In genomic region chrX:135520022-135520552, GRCh38 we compare ENCODE assay signal across 8 cellular contexts. TPM values are rescaled to one million over a fixed set of nuclear protein-coding genes. Genes with fewer than 3 reads are reported as not detected.
DNase-seq lines count a peak whose midpoint lies in the region; ATAC-seq and TF ChIP-seq lines count a peak whose summit lies in the region.

No MANE protein-coding gene starts in this region.

- no peak for DNase-seq in Caco-2
- no peak for DNase-seq in body of pancreas
- DNase-seq in mesenchymal stem cell = peak; percentile 67
- DNase-seq in cortex of kidney (lab: John Stamatoyannopoulos, UW) = no peak
- no peak for DNase-seq in NK-92 treated with Interleukin-12 subunit alpha and Interleukin-12 subunit beta, amount 100 ng/mL, for 24 hours (lab: John Stamatoyannopoulos, UW)
- no peak for DNase-seq in stimulated activated CD4-positive, alpha-beta T cell treated with anti-CD3 and anti-CD28 coated beads, Interleukin-4, amount 100 ng/mL, for 24 hours
- no peak for DNase-seq in effector CD8-positive, alpha-beta T cell (lab: John Stamatoyannopoulos, UW)

- BruUV-seq in Caco-2 (replicated peaks; lab: Mats Ljungman, UMichigan) = no TSS peak

- peaks cover 7% of the 10 kb centered on the region for H3K4me1 Mint-ChIP-seq in Caco-2 (ENCODE audit: low read depth, unreplicated experiment)

- no peak for TF ChIP-seq CTCF in Caco-2 (IDR thresholded peaks at IDR 0.05; ENCODE audit: insufficient read depth in 1 of 2, low read depth in 1 of 2, low read length in 1 of 2, severe bottlenecking in 1 of 2, unreplicated experiment in 1 of 2)
- no peak for TF ChIP-seq CTCF in body of pancreas (IDR thresholded peaks at IDR 0.05)

- H3K9me3 Mint-ChIP-seq in Caco-2 (ENCODE audit: unreplicated experiment) = no peaks in the 10 kb centered on the region

- peak overlapping the region; percentile 83 to 93 (median 86) for H3K27ac ChIP-seq in body of pancreas
- peak overlapping the region; percentile 93 for H3K27ac ChIP-seq in mesenchymal stem cell (ENCODE audit: low read length, poor library complexity, severe bottlenecking)

- H3K27ac Mint-ChIP-seq in Caco-2 (ENCODE audit: unreplicated experiment) = peak overlapping the region; percentile 70

- peak; percentile 4 for ATAC-seq in HG03045 (IDR thresholded peaks at IDR 0.05; ENCODE audit: unreplicated experiment)
- ATAC-seq in body of pancreas = no peak

- H3K14ac ChIP-seq in mesenchymal stem cell (ENCODE audit: low read length in 2 of 2) = no peak overlapping the region

- no peaks in the 10 kb centered on the region for H3K79me1 ChIP-seq in mesenchymal stem cell (replicated peaks; ENCODE audit: low read length, poor library complexity, severe bottlenecking)

- H3K27me3 Mint-ChIP-seq in Caco-2 (ENCODE audit: insufficient read depth, unreplicated experiment) = peaks cover 10% of the 10 kb centered on the region

- no peak overlapping the region for H4K91ac ChIP-seq in mesenchymal stem cell (ENCODE audit: low read length)

- H3K4ac ChIP-seq in mesenchymal stem cell (ENCODE audit: low read depth in 1 of 2, low read length in 2 of 2) = peak overlapping the region in 1 of 2 experiments; percentile 41

- no peak overlapping the region for H3K23ac ChIP-seq in mesenchymal stem cell (ENCODE audit: low read length in 2 of 2)

- peak overlapping the region; percentile 50 for H3K4me2 ChIP-seq in mesenchymal stem cell (ENCODE audit: low read length, poor library complexity, severe bottlenecking)

- H2BK12ac ChIP-seq in mesenchymal stem cell (ENCODE audit: low read length in 2 of 2) = no peak overlapping the region

- H2AFZ ChIP-seq in mesenchymal stem cell (ENCODE audit: low read depth, low read length) = no peak overlapping the region

- H3K4me1 ChIP-seq in Caco-2 (no peaks in the 10 kb centered on the region), body of pancreas (no peaks in the 10 kb centered on the region), mesenchymal stem cell (ENCODE audit: control insufficient read depth, insufficient read depth, low read depth, low read length) (peaks cover 1% of the 10 kb centered on the region)

- WGBS in body of pancreas, 2 donors = 1% methylated on average over 7 to 12 of the region's 12 CpGs
- 2% methylated on average over 9 of the region's 12 CpGs for WGBS in mesenchymal stem cell

- H4K8ac ChIP-seq in mesenchymal stem cell (ENCODE audit: low read length) = no peak overlapping the region

- no peak overlapping the region for H2AK5ac ChIP-seq in mesenchymal stem cell (ENCODE audit: low read length, severe bottlenecking)

- H2BK5ac ChIP-seq in mesenchymal stem cell (ENCODE audit: low read depth, low read length, poor library complexity, severe bottlenecking) = no peak overlapping the region

- H3K36me3 ChIP-seq in Caco-2 (ENCODE audit: control insufficient read depth, insufficient read depth, low read length) (no peaks in the 10 kb centered on the region), body of pancreas (replicated peaks in 1 of 2; ENCODE audit: insufficient read depth in 1 of 2, low read depth in 2 of 2) (no peaks in the 10 kb centered on the region), mesenchymal stem cell (ENCODE audit: control insufficient read depth in 1 of 2, insufficient read depth in 2 of 2, low read depth in 1 of 2, low read length in 2 of 2) (no peaks in the 10 kb centered on the region)

- H3K18ac ChIP-seq in mesenchymal stem cell (ENCODE audit: low read depth in 1 of 2, low read length in 2 of 2) = no peak overlapping the region

- no peak for TF ChIP-seq POLR2A in body of pancreas (IDR thresholded peaks at IDR 0.05)

- H3K27me3 ChIP-seq in Caco-2 (replicated peaks; ENCODE audit: control insufficient read depth, insufficient read depth, low read length) (no peaks in the 10 kb centered on the region), body of pancreas (no peaks in the 10 kb centered on the region), mesenchymal stem cell (ENCODE audit: control insufficient read depth in 1 of 2, insufficient read depth in 1 of 2, low read length in 2 of 2) (no peaks in the 10 kb centered on the region)

- no peaks in the 10 kb centered on the region for H3K9me3 ChIP-seq in Caco-2
- H3K9me3 ChIP-seq in body of pancreas = no peaks in the 10 kb centered on the region
- H3K9me3 ChIP-seq in mesenchymal stem cell (ENCODE audit: control insufficient read depth, low read length) = no peaks in the 10 kb centered on the region

- peak overlapping the region; percentile 79 for H3K4me3 Mint-ChIP-seq in Caco-2 (ENCODE audit: unreplicated experiment)

- H3K9ac ChIP-seq in mesenchymal stem cell (ENCODE audit: low read length) = peak overlapping the region; percentile 88

- POLR2A ChIA-PET in Caco-2 (lab: Charles Lee) = no interaction called here

- no peaks in the 10 kb centered on the region for H3K36me3 Mint-ChIP-seq in Caco-2 (ENCODE audit: insufficient read depth, unreplicated experiment)

- H2BK120ac ChIP-seq in mesenchymal stem cell (ENCODE audit: low read depth, low read length) = no peak overlapping the region

- no peak overlapping the region for H2BK15ac ChIP-seq in mesenchymal stem cell (ENCODE audit: low read depth, poor library complexity, severe bottlenecking)

- intact Hi-C loops in Caco-2 (cut with micrococcal nuclease; ENCODE audit: unreplicated experiment) = no loop called here
- intact Hi-C loops in body of pancreas (cut with DNase I) = no loop called here

- no peak overlapping the region for H3K4me3 ChIP-seq in Caco-2 (ENCODE audit: low read depth, low read length)
- no peak overlapping the region for H3K4me3 ChIP-seq in body of pancreas
- peak overlapping the region in 1 of 2 experiments; percentile 80 for H3K4me3 ChIP-seq in mesenchymal stem cell (ENCODE audit: insufficient read depth in 1 of 2, low read depth in 1 of 2, low read length in 2 of 2)

- CTCF ChIA-PET in Caco-2 (lab: Charles Lee) = no interaction called here

RNA-seq across cellular contexts. Expression of gene INTS6L, which starts 0.4 kb away (rescaled TPM):
- total RNA-seq in Caco-2 (2022) (0.61 and 1.0 TPM in 2 replicates), body of pancreas (1 to 10 TPM; 4.7 to 6.9 TPM)
- 6.3 TPM for polyA plus RNA-seq in mesenchymal stem cell (2013, experiment 1 of 2)
- polyA plus RNA-seq in mesenchymal stem cell (2013, experiment 2 of 2) = 6.0 TPM
